In the genomic region with DNA sequence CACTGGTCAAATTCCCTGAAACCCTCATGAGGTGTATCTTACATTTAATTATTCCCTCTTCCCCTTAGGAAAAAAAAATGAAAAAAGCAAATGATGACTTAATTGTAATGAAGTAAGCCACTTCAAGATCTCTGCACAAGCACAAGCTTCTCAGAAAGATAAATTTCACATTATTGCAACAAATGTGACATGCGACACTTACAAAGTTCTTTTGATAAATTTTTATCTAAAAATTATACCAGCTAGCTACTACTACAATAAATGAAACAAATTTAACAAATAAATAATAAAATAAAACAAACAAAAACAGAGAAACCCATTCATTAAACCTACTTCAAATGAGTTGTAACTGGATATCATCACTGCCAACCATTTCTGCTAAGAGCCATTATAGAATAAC, we compare ENCODE assay signal across 26 cellular contexts.
"Had no signal": no experiment of that assay in that cellular context is flagged by ENCODE, and none has a peak within 500 bp of the region (broad histone marks: within the 10 kb centered on the region; RNA-seq: fewer than 3 reads in every experiment).

No MANE protein-coding gene starts in this region.

- H3K4me3 Mint-ChIP-seq: dendritic cell treated with granulocyte-macrophage colony-stimulating factor and Interleukin-4, amounts not matched to agents 40 ng/mL and 50 ng/mL, for 4 days; effector memory CD8-positive, alpha-beta T cell; endodermal cell had no signal

- H3K4me3 ChIP-seq: coronary artery, dorsolateral prefrontal cortex, esophagus muscularis mucosa, esophagus squamous epithelium, gastrocnemius medialis, gastroesophageal sphincter, heart left ventricle, heart right ventricle, hepatocyte had no signal

- H3K27ac ChIP-seq: coronary artery, epithelial cell of prostate, esophagus muscularis mucosa, esophagus squamous epithelium, foreskin keratinocyte, gastrocnemius medialis, gastroesophageal sphincter, heart left ventricle, heart right ventricle, hepatocyte had no signal

- H3K9me3 ChIP-seq: esophagus squamous epithelium, gastrocnemius medialis, gastroesophageal sphincter had no signal

- H3K4me1 ChIP-seq: esophagus muscularis mucosa, esophagus squamous epithelium, foreskin keratinocyte, gastrocnemius medialis, gastroesophageal sphincter had no signal

- H3K27ac Mint-ChIP-seq: dendritic cell treated with granulocyte-macrophage colony-stimulating factor and Interleukin-4, amounts not matched to agents 40 ng/mL and 50 ng/mL, for 4 days; endodermal cell had no signal

- DNase-seq: cortex of kidney; dermis blood vessel endothelial cell; dorsolateral prefrontal cortex; effector CD4-positive, alpha-beta T cell; effector CD8-positive, alpha-beta T cell; effector memory CD4-positive, alpha-beta T cell; effector memory CD8-positive, alpha-beta T cell; endodermal cell; erythroblast; esophagus squamous epithelium; foreskin fibroblast; foreskin keratinocyte; foreskin melanocyte; gastrocnemius medialis; glutamatergic neuron; head of caudate nucleus; heart left ventricle; heart right ventricle; hippocampal formation had no signal

- H3K9me3 Mint-ChIP-seq: dendritic cell treated with granulocyte-macrophage colony-stimulating factor and Interleukin-4, amounts not matched to agents 40 ng/mL and 50 ng/mL, for 4 days; effector memory CD8-positive, alpha-beta T cell had no signal

- H3K4me1 Mint-ChIP-seq: endodermal cell had no signal

- H3K27me3 Mint-ChIP-seq: dendritic cell treated with granulocyte-macrophage colony-stimulating factor and Interleukin-4, amounts not matched to agents 40 ng/mL and 50 ng/mL, for 4 days; effector memory CD8-positive, alpha-beta T cell had no signal

- ATAC-seq: effector memory CD8-positive, alpha-beta T cell; esophagus mucosa; foreskin keratinocyte; gastrocnemius medialis; gastroesophageal sphincter; heart left ventricle; heart right ventricle had no signal
